In the genomic region with DNA sequence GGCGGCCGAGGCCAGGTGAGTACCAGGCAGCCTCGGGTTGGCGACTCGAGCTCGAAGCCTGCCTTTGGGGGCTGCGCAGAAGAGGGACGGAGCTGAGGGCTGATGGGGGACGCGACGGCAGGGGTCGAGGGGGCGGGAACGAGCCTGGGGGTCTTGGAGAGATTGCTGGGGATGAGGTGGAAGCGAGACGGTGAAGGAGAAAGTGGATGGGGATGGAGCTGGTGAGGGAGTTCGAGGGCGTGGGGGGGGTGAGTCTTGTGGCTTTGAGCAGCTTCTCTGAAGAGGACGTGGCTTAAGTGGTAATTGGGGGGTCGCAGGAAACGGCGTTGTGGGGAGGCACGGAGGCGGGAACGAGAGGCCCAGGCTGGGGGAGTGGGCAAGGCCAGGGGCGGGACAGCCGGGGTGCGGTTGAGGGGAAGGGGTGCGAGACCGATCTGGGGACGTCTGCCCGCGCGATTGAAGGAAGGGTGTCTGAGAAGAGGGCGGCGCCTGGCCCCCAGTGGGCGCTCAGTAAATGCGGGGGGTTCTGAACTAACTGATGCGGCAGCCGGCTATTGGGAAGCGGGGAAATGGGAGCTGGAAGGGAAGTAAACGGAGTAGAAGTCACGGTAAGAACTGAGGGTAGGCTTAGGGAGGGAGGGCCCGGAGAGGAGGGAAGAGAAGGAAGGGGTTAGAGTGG, we compare ENCODE assay signal across 8 cellular contexts. TPM values are rescaled to one million over a fixed set of nuclear protein-coding genes. Genes with fewer than 3 reads are reported as not detected.
DNase-seq lines count a peak whose midpoint lies in the region; ATAC-seq lines count a peak whose summit lies in the region.

No MANE protein-coding gene starts in this region.

- ATAC-seq in Right ventricle myocardium superior (ENCODE audit: poor library complexity) (no peak), Right ventricle myocardium inferior (no peak), GM18502 (IDR thresholded peaks at IDR 0.05; ENCODE audit: poor library complexity, unreplicated experiment) (no peak), GM19395 (IDR thresholded peaks at IDR 0.05; ENCODE audit: unreplicated experiment) (no peak)

- H3K4me3 ChIP-seq in SJSA1 (peak overlapping the region; percentile 71), iPS-18a (ENCODE audit: low read length) (peak overlapping the region; percentile 82)

- H3K4me1 ChIP-seq in SJSA1 (replicated peaks) (peaks cover 45% of the 10 kb centered on the region), iPS-18a (ENCODE audit: control insufficient read depth, low read depth, low read length) (peaks cover 20% of the 10 kb centered on the region)

- intact Hi-C loops in Right ventricle myocardium superior (cut with DNase I) (loop anchor here (5.0 kb wide), 1 partner anchor 61 kb away; no protein-coding TSS in a partner anchor), Right ventricle myocardium inferior (cut with DNase I) (loop anchor here (5.0 kb wide), 1 partner anchor 151 kb away; a partner anchor contains a TSS)

- peak overlapping the region; percentile 63 for H3K27ac ChIP-seq in SJSA1
- H3K27ac ChIP-seq in iPS-18a (ENCODE audit: low read length) = no peak overlapping the region

- H3K9me3 ChIP-seq in SJSA1 (replicated peaks) (no peaks in the 10 kb centered on the region), iPS-18a (ENCODE audit: control insufficient read depth, low read depth, low read length) (no peaks in the 10 kb centered on the region)

- H3K36me3 ChIP-seq in SJSA1 (peaks cover 39% of the 10 kb centered on the region), iPS-18a (ENCODE audit: control insufficient read depth, low read depth, low read length) (peaks cover 17% of the 10 kb centered on the region)

- peak; percentile 61 for DNase-seq in Right ventricle myocardium superior
- no peak for DNase-seq in Right ventricle myocardium inferior (ENCODE audit: missing footprints)
- peak in 1 of 2 experiments; percentile 25 for DNase-seq in SJSA1 (ENCODE audit: low read depth in 1 of 2, low spot score in 2 of 2)
- DNase-seq in amniotic stem cell (lab: John Stamatoyannopoulos, UW) = peak; percentile 16
- DNase-seq in stimulated activated CD4-positive, alpha-beta T cell treated with anti-CD3 and anti-CD28 coated beads, Interleukin-12 subunit alpha, Interleukin-12 subunit beta, amount 100 ng/mL, for 48 hours (ENCODE audit: low read depth in 2 of 3, low spot score in 1 of 3) = peak in 2 of 3 donors; percentile 21 to 29

- H3K9ac ChIP-seq in iPS-18a (ENCODE audit: low read length) = peak overlapping the region; percentile 21

- H3K27me3 ChIP-seq in SJSA1 (replicated peaks) = no peaks in the 10 kb centered on the region
- no peaks in the 10 kb centered on the region for H3K27me3 ChIP-seq in iPS-18a (ENCODE audit: control insufficient read depth, insufficient read depth, low read length)

RNA-seq across cellular contexts. Expression of a gene that starts 0.4 kb away (rescaled TPM):
- total RNA-seq in Right ventricle myocardium superior (32.4 TPM), Right ventricle myocardium inferior (33.2 TPM)
- 26.7 and 39.9 TPM in 2 replicates for total RNA-seq in SJSA1 (2014; rRNA removed; shearing (Covaris generic))

RNA-seq across cellular contexts. Expression of a gene that starts 0.7 kb away (rescaled TPM):
- total RNA-seq in Right ventricle myocardium superior (4.5 TPM), Right ventricle myocardium inferior (5.4 TPM)
- 19.1 and 21.5 TPM in 2 replicates for total RNA-seq in SJSA1 (2014; rRNA removed; shearing (Covaris generic))

RNA-seq across cellular contexts. Expression of a gene that starts 49.4 kb away (rescaled TPM):
- total RNA-seq in Right ventricle myocardium superior (14.1 TPM), Right ventricle myocardium inferior (16.0 TPM)
- total RNA-seq in SJSA1 (2014; rRNA removed; shearing (Covaris generic)) = 0.34 and 1.3 TPM in 2 replicates
